ENCODE assay signal across 32 cellular contexts in the genomic region with DNA sequence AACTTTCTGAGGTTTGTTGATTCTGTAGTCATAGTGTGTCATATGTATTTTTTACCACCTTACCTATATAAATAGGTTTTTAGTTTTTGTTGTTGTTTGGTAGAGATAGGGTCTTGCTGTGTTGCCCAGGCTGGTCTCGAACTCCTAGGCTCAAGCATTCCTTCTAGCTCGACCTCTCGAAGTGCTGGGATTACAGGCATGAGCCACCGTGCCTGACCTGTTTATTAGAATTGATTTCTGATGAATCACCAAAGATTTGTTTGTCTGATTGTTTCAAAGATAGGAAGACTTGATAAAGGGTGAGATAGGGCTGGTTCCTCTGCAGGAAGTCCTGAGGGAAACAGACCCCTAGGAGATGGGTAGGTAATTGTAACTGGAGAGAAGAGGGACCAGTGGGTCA.
DNase-seq lines count a peak whose midpoint lies in the region; ATAC-seq, FAIRE-seq and TF ChIP-seq lines count a peak whose summit lies in the region.
"Had no signal": no experiment of that assay in that cellular context is flagged by ENCODE, and none has a peak within 500 bp of the region (broad histone marks: within the 10 kb centered on the region; RNA-seq: fewer than 3 reads in every experiment).

No MANE protein-coding gene starts in this region.

- peak overlapping the region; percentile 33 for H3K27ac Mint-ChIP-seq in memory B cell
- H3K27ac Mint-ChIP-seq: stimulated activated naive CD8-positive, alpha-beta T cell treated with anti-CD3 and anti-CD28 coated beads, Interleukin-15, amount 100 ng/mL, for 72 hours had no signal

- H3K4me1 ChIP-seq in HepG2 (ENCODE audit: insufficient read depth, low read length) (no peaks in the 10 kb centered on the region), right lobe of liver (no peaks in the 10 kb centered on the region)
- H3K4me1 ChIP-seq: Peyer's patch had no signal

- no TSS peak for BruUV-seq in HepG2 (replicated peaks; lab: Mats Ljungman, UMichigan)

- no peak overlapping the region for H2AFZ ChIP-seq in HepG2 (ENCODE audit: low read length)

- TF ChIP-seq EP300 in HepG2 (IDR thresholded peaks at IDR 0.05; ENCODE audit: low read depth in 2 of 2, low read length in 2 of 2) (no peak), HepG2 (CRISPR knock-in tag; IDR thresholded peaks at IDR 0.05; ENCODE audit: borderline replicate concordance) (no peak)

- TF ChIP-seq CTCF in HepG2 (CRISPR knock-in tag; IDR thresholded peaks at IDR 0.05) = no peak
- TF ChIP-seq CTCF in right lobe of liver (IDR thresholded peaks at IDR 0.05) = no peak

- TF ChIP-seq POLR2A in HepG2 (IDR thresholded peaks at IDR 0.05; ENCODE audit: insufficient read depth in 1 of 2, low read depth in 2 of 2, low read length in 2 of 2) (no peak), right lobe of liver (IDR thresholded peaks at IDR 0.05) (no peak)

- no peak overlapping the region for H3K4me2 ChIP-seq in HepG2 (ENCODE audit: low read depth, low read length)

- in situ Hi-C loops in HepG2 (cut with HindIII; ENCODE audit: extremely low pct_ligation_motif_present, low pct_unique_long_range_greater_than_20kb) = no loop called here

- POLR2A ChIA-PET in HepG2 (lab: Yijun Ruan, JAX) = interaction anchor here (0.8 kb wide), 1 partner anchor 52 kb away, joined by 4 read pairs; no protein-coding TSS in a partner anchor

- DNase-seq in HepG2 (ENCODE audit: low spot score) (no peak), right lobe of liver (no peak), SK-N-MC (ENCODE audit: low read depth, low spot score) (no peak), memory B cell (ENCODE audit: low spot score in 2 of 2) (no peak)
- DNase-seq in activated effector memory CD4-positive, alpha-beta T cell treated with Interleukin-2 at 50 U/mL for 16 hours = no peak
- DNase-seq: activated CD4-positive, alpha-beta T cell treated with anti-CD3 and anti-CD28 coated beads, Interleukin-2, amount 50 U/mL, for 4 hours; activated CD8-positive, alpha-beta memory T cell treated with anti-CD3 and anti-CD28 coated beads, Interleukin-2, amount 50 U/mL, for 4 hours; activated naive CD4-positive, alpha-beta T cell treated with anti-CD3 and anti-CD28 coated beads, Interleukin-2, amount 50 U/mL, for 16 hours; brain microvascular endothelial cell; CD4-positive, alpha-beta memory T cell; cerebellar nuclear complex; immature natural killer cell; left colon; NCI-H146; NCI-H2107; NCI-H748 treated with DMSO at 0.1 percent for 48 hours; pancreas; Peyer's patch; SHP77 treated with DMSO at 0.1 percent for 48 hours; spleen; stimulated activated CD4-positive, alpha-beta T cell treated with anti-CD3 and anti-CD28 coated beads, Interleukin-2, amount 100 ng/mL, for 24 hours; stimulated activated naive CD8-positive, alpha-beta T cell treated with anti-CD3 and anti-CD28 coated beads, Interleukin-15, amount 100 ng/mL, for 72 hours; T1000; WERI-Rb-1 had no signal

- peaks cover 30% of the 10 kb centered on the region for H3K4me1 Mint-ChIP-seq in memory B cell

- no peak for TF ChIP-seq RAD21 in HepG2 (CRISPR knock-in tag; IDR thresholded peaks at IDR 0.05)

- no peak overlapping the region for H3K4me3 ChIP-seq in HepG2 (replicated peaks in 1 of 3; ENCODE audit: insufficient read depth in 1 of 3, low read depth in 2 of 3, low read length in 3 of 3)
- no peak overlapping the region for H3K4me3 ChIP-seq in right lobe of liver
- H3K4me3 ChIP-seq in SK-N-MC = peak overlapping the region; percentile 64
- H3K4me3 ChIP-seq: HAP-1, pancreas, Peyer's patch, spleen, thoracic aorta had no signal

- H3K4me3 Mint-ChIP-seq in memory B cell = no peak overlapping the region
- H3K4me3 Mint-ChIP-seq: CD4-positive, alpha-beta memory T cell; IgD-negative memory B cell; immature natural killer cell; stimulated activated naive CD8-positive, alpha-beta T cell treated with anti-CD3 and anti-CD28 coated beads, Interleukin-15, amount 100 ng/mL, for 72 hours had no signal

- FAIRE-seq in HepG2 (lab: Jason Lieb, UNC) = no peak
- FAIRE-seq: pancreas, urothelium cell line had no signal

- WGBS in HepG2 (ENCODE audit: low lambda C conversion rate) = 97% methylated on average over 4 of the region's 4 CpGs
- 87% methylated on average over 4 of the region's 4 CpGs for WGBS in right lobe of liver (ENCODE audit: insufficient coverage, low coverage, low lambda C conversion rate, missing lambda C conversion rate)

- intact Hi-C loops in HepG2 (cut with micrococcal nuclease; ENCODE audit: unreplicated experiment) = no loop called here
- intact Hi-C loops in right lobe of liver (cut with DNase I) = no loop called here

- no peaks in the 10 kb centered on the region; a peak in 1 of 5 replicates for H3K27me3 ChIP-seq in HepG2 (ENCODE audit: control insufficient read depth in 1 of 2, insufficient read depth in 2 of 2, low read length in 2 of 2)
- H3K27me3 ChIP-seq in right lobe of liver = no peaks in the 10 kb centered on the region
- H3K27me3 ChIP-seq: brain microvascular endothelial cell, pancreas, Peyer's patch, spleen had no signal

- CTCF ChIA-PET in HepG2 (lab: Yijun Ruan, JAX; ENCODE audit: low intra/inter-chr PET ratio, low total read pairs) = no interaction called here

- no peak overlapping the region for H3K9ac ChIP-seq in HepG2 (ENCODE audit: insufficient read depth, low read depth, low read length)
- H3K9ac ChIP-seq in SK-N-MC (ENCODE audit: insufficient read length) = no peak overlapping the region

- H3K36me3 Mint-ChIP-seq in memory B cell = peaks cover 8% of the 10 kb centered on the region
- H3K36me3 Mint-ChIP-seq: immature natural killer cell had no signal

- no peaks in the 10 kb centered on the region for H3K9me3 Mint-ChIP-seq in memory B cell
- H3K9me3 Mint-ChIP-seq: CD4-positive, alpha-beta memory T cell; IgD-negative memory B cell; immature natural killer cell; stimulated activated naive CD8-positive, alpha-beta T cell treated with anti-CD3 and anti-CD28 coated beads, Interleukin-15, amount 100 ng/mL, for 72 hours had no signal

- H3K27ac ChIP-seq in HepG2 (ENCODE audit: extremely low read length, insufficient read depth, low read length) = no peak overlapping the region
- H3K27ac ChIP-seq in right lobe of liver = no peak overlapping the region
- peak overlapping the region; percentile 75 for H3K27ac ChIP-seq in SK-N-MC
- H3K27ac ChIP-seq: brain microvascular endothelial cell, epithelial cell of prostate, pancreas, Peyer's patch, thoracic aorta, WERI-Rb-1 had no signal

- H3K79me2 ChIP-seq in HepG2 (ENCODE audit: insufficient read depth, low read length) = peaks cover 9% of the 10 kb centered on the region

- H4K20me1 ChIP-seq in HepG2 (ENCODE audit: insufficient read depth, low read length) = no peaks in the 10 kb centered on the region

- no peaks in the 10 kb centered on the region for H3K36me3 ChIP-seq in HepG2 (replicated peaks in 1 of 2; ENCODE audit: control insufficient read depth in 1 of 2, insufficient read depth in 2 of 2, low read length in 2 of 2)
- H3K36me3 ChIP-seq in right lobe of liver = no peaks in the 10 kb centered on the region
- H3K36me3 ChIP-seq in SK-N-MC (ENCODE audit: insufficient read depth, low read length) = no peaks in the 10 kb centered on the region; the same call in 1 of the 2 replicates
- H3K36me3 ChIP-seq: brain microvascular endothelial cell, HAP-1, pancreas, Peyer's patch, spleen, thoracic aorta, WERI-Rb-1 had no signal

- no peak for ATAC-seq in HepG2
- no peak for ATAC-seq in right lobe of liver
- no peak for ATAC-seq in memory B cell (ENCODE audit: low read depth)
- ATAC-seq in GM18873 (IDR thresholded peaks at IDR 0.05; ENCODE audit: low FRiP score, unreplicated experiment) = no peak
- no peak for ATAC-seq in GM19467 (IDR thresholded peaks at IDR 0.05; ENCODE audit: unreplicated experiment)
- ATAC-seq in HG02610 (IDR thresholded peaks at IDR 0.05; ENCODE audit: unreplicated experiment) = no peak
- ATAC-seq: left colon; pancreas; stimulated activated naive CD8-positive, alpha-beta T cell treated with anti-CD3 and anti-CD28 coated beads, Interleukin-15, amount 100 ng/mL, for 72 hours had no signal

- H3K9me3 ChIP-seq in HepG2 (ENCODE audit: low read length) (no peaks in the 10 kb centered on the region), right lobe of liver (no peaks in the 10 kb centered on the region), SK-N-MC (ENCODE audit: low read depth, low read length) (no peaks in the 10 kb centered on the region)
- H3K9me3 ChIP-seq: HAP-1, pancreas, Peyer's patch, spleen, thoracic aorta had no signal

- H3K27me3 Mint-ChIP-seq in memory B cell = no peaks in the 10 kb centered on the region
- H3K27me3 Mint-ChIP-seq: CD4-positive, alpha-beta memory T cell; IgD-negative memory B cell; stimulated activated naive CD8-positive, alpha-beta T cell treated with anti-CD3 and anti-CD28 coated beads, Interleukin-15, amount 100 ng/mL, for 72 hours had no signal

TF ChIP-seq in HepG2, 621 proteins besides CTCF, POLR2A, EP300 and RAD21:
- TF ChIP-seq HDAC6 (IDR thresholded peaks at IDR 0.05; ENCODE audit: low read depth, low read length) (no peak), ZNF121 (CRISPR knock-in tag; IDR thresholded peaks at IDR 0.05) (0 out of 2 replicates have a peak, but pooled peaks have one; percentile 53)
